In the genomic region with DNA sequence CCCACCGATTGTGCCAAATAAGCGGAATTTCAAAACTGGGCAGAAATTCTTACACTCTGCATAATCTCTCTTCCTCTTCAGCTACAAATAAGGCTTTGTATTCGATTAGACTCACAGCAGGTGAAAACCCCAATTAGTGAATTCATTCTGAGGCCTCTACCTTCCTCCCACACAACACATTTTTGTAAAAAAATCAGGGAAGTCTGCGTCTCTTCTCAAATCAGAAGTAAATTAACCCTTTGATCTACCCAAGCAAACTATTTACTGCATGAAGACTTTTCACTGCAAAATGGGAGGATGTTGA, we compare ENCODE assay signal across 29 cellular contexts.
DNase-seq lines count a peak whose midpoint lies in the region; ATAC-seq, FAIRE-seq and TF ChIP-seq lines count a peak whose summit lies in the region.
"Had no signal": no experiment of that assay in that cellular context is flagged by ENCODE, and none has a peak within 500 bp of the region (broad histone marks: within the 10 kb centered on the region; RNA-seq: fewer than 3 reads in every experiment).

No MANE protein-coding gene starts in this region.

- no peaks in the 10 kb centered on the region for H3K36me3 ChIP-seq in KMS-11 (ENCODE audit: insufficient read depth)
- H3K36me3 ChIP-seq: ascending aorta, vagina had no signal

- H2AFZ ChIP-seq in KMS-11 (ENCODE audit: low read depth): peak overlapping the region; percentile 55
- H2AFZ ChIP-seq: GM23338 had no signal

- H3K27me3 Mint-ChIP-seq in memory B cell: peaks cover 1% of the 10 kb centered on the region
- H3K27me3 Mint-ChIP-seq: B cell had no signal

- TF ChIP-seq CTCF in KMS-11 (conservative IDR thresholded peaks at IDR 0.05; ENCODE audit: low read depth, low read length): no peak

- peak; percentile 100 for FAIRE-seq in G401.6 (lab: Jason Lieb, UNC)
- FAIRE-seq: frontal cortex had no signal

- no peaks in the 10 kb centered on the region for H3K36me3 Mint-ChIP-seq in memory B cell
- H3K36me3 Mint-ChIP-seq: activated naive CD8-positive, alpha-beta T cell treated with anti-CD3 and anti-CD28 coated beads, Interleukin-2, amount 10 ng/mL, durations not matched to agents 7 days and 5 days; CD8-positive, alpha-beta T cell had no signal

- H3K79me2 ChIP-seq in KMS-11 (ENCODE audit: insufficient read depth, low read depth): no peaks in the 10 kb centered on the region

- no peak overlapping the region for H3K4me3 Mint-ChIP-seq in memory B cell
- H3K4me3 Mint-ChIP-seq: activated CD8-positive, alpha-beta T cell treated with anti-CD3 and anti-CD28 coated beads, Interleukin-2, amount 10 ng/mL, durations not matched to agents 7 days and 5 days; activated naive CD8-positive, alpha-beta T cell treated with anti-CD3 and anti-CD28 coated beads, Interleukin-2, amount 10 ng/mL, durations not matched to agents 7 days and 5 days; B cell; CD8-positive, alpha-beta T cell; GM23338; HFFc6; stimulated activated naive CD8-positive, alpha-beta T cell treated with anti-CD3 and anti-CD28 coated beads, Interleukin-15, Interleukin-2, amounts not matched to agents 100 ng/mL and 50 ng/mL, for 24 hours; T-helper 1 cell treated with Interleukin-12 subunit alpha and Interleukin-12 subunit beta and Interleukin-4 antibody, amounts not matched to agents 30 μg/mL and 1 μg/mL, for 36 hours had no signal

- H3K27ac Mint-ChIP-seq in memory B cell: peak overlapping the region; percentile 50
- H3K27ac Mint-ChIP-seq: activated CD8-positive, alpha-beta T cell treated with anti-CD3 and anti-CD28 coated beads, Interleukin-2, amount 10 ng/mL, durations not matched to agents 7 days and 5 days; activated naive CD8-positive, alpha-beta T cell treated with anti-CD3 and anti-CD28 coated beads, Interleukin-2, amount 10 ng/mL, durations not matched to agents 7 days and 5 days; B cell; CD8-positive, alpha-beta T cell; GM23338; HFFc6; stimulated activated naive CD8-positive, alpha-beta T cell treated with anti-CD3 and anti-CD28 coated beads, Interleukin-15, Interleukin-2, amounts not matched to agents 100 ng/mL and 50 ng/mL, for 24 hours; T-helper 1 cell treated with Interleukin-12 subunit alpha and Interleukin-12 subunit beta and Interleukin-4 antibody, amounts not matched to agents 30 μg/mL and 1 μg/mL, for 36 hours had no signal

- H3K4me3 ChIP-seq in KMS-11 (IDR thresholded peaks at IDR 0.05; ENCODE audit: insufficient read depth, low read depth, low read length): no peak overlapping the region
- H3K4me3 ChIP-seq: A549, ascending aorta, GM23338, psoas muscle, vagina had no signal

- H3K4me1 ChIP-seq in KMS-11 (ENCODE audit: low read depth, poor library complexity, severe bottlenecking): peaks cover 37% of the 10 kb centered on the region
- H3K4me1 ChIP-seq: A549, ascending aorta, psoas muscle, vagina had no signal

- DNase-seq in memory B cell (ENCODE audit: low spot score in 2 of 2) (no peak), putamen (ENCODE audit: low spot score) (no peak), NCI-H2029 (lab: John Stamatoyannopoulos, UW) (no peak), activated gamma-delta T cell (lab: John Stamatoyannopoulos, UW) (no peak)
- no peak for DNase-seq in activated CD4-positive, alpha-beta T cell treated with anti-CD3 and anti-CD28 coated beads for 48 hours
- DNase-seq: activated CD8-positive, alpha-beta T cell treated with anti-CD3 and anti-CD28 coated beads, Interleukin-2, amount 10 ng/mL, durations not matched to agents 7 days and 5 days; activated effector memory CD4-positive, alpha-beta T cell treated with Interleukin-2 at 50 U/mL for 16 hours; activated naive CD8-positive, alpha-beta T cell treated with anti-CD3 and anti-CD28 coated beads, Interleukin-2, amount 10 ng/mL, durations not matched to agents 7 days and 5 days; activated T-cell treated with anti-CD3 and anti-CD28 coated beads for 4 hours; CD8-positive, alpha-beta T cell; HFFc6; MM.1S; NCI-H1436; NCI-H446; NCI-H774; nucleus accumbens; psoas muscle; RPMI8226 had no signal

- no peaks in the 10 kb centered on the region for H3K27me3 ChIP-seq in KMS-11 (ENCODE audit: insufficient read depth, low read depth)
- H3K27me3 ChIP-seq: ascending aorta, vagina had no signal

- no peaks in the 10 kb centered on the region for H3K4me1 Mint-ChIP-seq in memory B cell
- H3K4me1 Mint-ChIP-seq: activated naive CD8-positive, alpha-beta T cell treated with anti-CD3 and anti-CD28 coated beads, Interleukin-2, amount 10 ng/mL, durations not matched to agents 7 days and 5 days had no signal

- peak overlapping the region; percentile 19; the same call in 1 of the 2 replicates for H3K9ac ChIP-seq in KMS-11

- no peaks in the 10 kb centered on the region for H3K9me3 Mint-ChIP-seq in memory B cell
- H3K9me3 Mint-ChIP-seq: activated naive CD8-positive, alpha-beta T cell treated with anti-CD3 and anti-CD28 coated beads, Interleukin-2, amount 10 ng/mL, durations not matched to agents 7 days and 5 days; CD8-positive, alpha-beta T cell; GM23338; HFFc6; stimulated activated naive CD8-positive, alpha-beta T cell treated with anti-CD3 and anti-CD28 coated beads, Interleukin-15, Interleukin-2, amounts not matched to agents 100 ng/mL and 50 ng/mL, for 24 hours; T-helper 1 cell treated with Interleukin-12 subunit alpha and Interleukin-12 subunit beta and Interleukin-4 antibody, amounts not matched to agents 30 μg/mL and 1 μg/mL, for 36 hours had no signal

- peak overlapping the region; percentile 74 for H3K27ac ChIP-seq in KMS-11
- H3K27ac ChIP-seq: A549, ascending aorta, psoas muscle, vagina had no signal

- no peaks in the 10 kb centered on the region for H4K20me1 ChIP-seq in KMS-11 (ENCODE audit: insufficient read depth)

- ATAC-seq in GM19395 (IDR thresholded peaks at IDR 0.05; ENCODE audit: unreplicated experiment) (peak; percentile 53), memory B cell (ENCODE audit: low read depth) (no peak)
- ATAC-seq: A549; activated CD8-positive, alpha-beta T cell treated with anti-CD3 and anti-CD28 coated beads, Interleukin-2, amount 10 ng/mL, durations not matched to agents 7 days and 5 days; CD8-positive, alpha-beta T cell; GM23338; psoas muscle had no signal

- peak overlapping the region; percentile 62 for H3K4me2 ChIP-seq in KMS-11
- H3K4me2 ChIP-seq: A549, GM23338 had no signal
